Comparison of ENCODE assay signal across 8 cellular contexts in genomic region chr20:50837532-50838321, GRCh38. TPM values are rescaled to one million over a fixed set of nuclear protein-coding genes. Genes with fewer than 3 reads are reported as not detected.
DNase-seq lines count a peak whose midpoint lies in the region; ATAC-seq and TF ChIP-seq lines count a peak whose summit lies in the region.

No MANE protein-coding gene starts in this region.

- DNase-seq in AG08395 (ENCODE audit: low spot score), result peak; percentile 90
- peak; percentile 85 for DNase-seq in M059J (ENCODE audit: low read depth)
- DNase-seq in erythroblast (lab: John Stamatoyannopoulos, UW), result peak; percentile 88 to 91
- DNase-seq in stimulated activated naive B cell treated with anti-CD40 and anti-IgM and Interleukin-4, amounts not matched to agents 10 μg/mL and 1 μg/mL and 100 μg/mL, for 72 hours, result no peak
- no peak for DNase-seq in SKM-1 treated with dmso at 0.1 percent for 144 hours (lab: John Stamatoyannopoulos, UW; ENCODE audit: unreplicated experiment)
- DNase-seq in HT-29 (ENCODE audit: low spot score), result no peak
- no peak for DNase-seq in putamen (ENCODE audit: low spot score)

- H3K27ac Mint-ChIP-seq in stimulated activated naive B cell treated with anti-CD40 and anti-IgM and Interleukin-4, amounts not matched to agents 10 μg/mL and 1 μg/mL and 100 μg/mL, for 72 hours, result peak overlapping the region; percentile 63

- no peaks in the 10 kb centered on the region for H3K27me3 Mint-ChIP-seq in stimulated activated naive B cell treated with anti-CD40 and anti-IgM and Interleukin-4, amounts not matched to agents 10 μg/mL and 1 μg/mL and 100 μg/mL, for 72 hours

- H3K4me1 Mint-ChIP-seq in stimulated activated naive B cell treated with anti-CD40 and anti-IgM and Interleukin-4, amounts not matched to agents 10 μg/mL and 1 μg/mL and 100 μg/mL, for 72 hours, result peaks cover 18 to 19% of the 10 kb centered on the region in 2 donors

- no peaks in the 10 kb centered on the region for H3K9me3 Mint-ChIP-seq in stimulated activated naive B cell treated with anti-CD40 and anti-IgM and Interleukin-4, amounts not matched to agents 10 μg/mL and 1 μg/mL and 100 μg/mL, for 72 hours

- ATAC-seq in GM19463 (IDR thresholded peaks at IDR 0.05; ENCODE audit: unreplicated experiment), result peak; percentile 89
- ATAC-seq in stimulated activated naive B cell treated with anti-CD40 and anti-IgM and Interleukin-4, amounts not matched to agents 10 μg/mL and 1 μg/mL and 100 μg/mL, for 72 hours (replicated peaks), result peak; percentile 75 to 89

- H3K4me3 Mint-ChIP-seq in stimulated activated naive B cell treated with anti-CD40 and anti-IgM and Interleukin-4, amounts not matched to agents 10 μg/mL and 1 μg/mL and 100 μg/mL, for 72 hours, result no peak overlapping the region

- TF ChIP-seq POLR2A in erythroblast (IDR thresholded peaks at IDR 0.05; ENCODE audit: low read length), result no peak

- peaks cover 26 to 39% of the 10 kb centered on the region in 2 donors for H3K36me3 Mint-ChIP-seq in stimulated activated naive B cell treated with anti-CD40 and anti-IgM and Interleukin-4, amounts not matched to agents 10 μg/mL and 1 μg/mL and 100 μg/mL, for 72 hours

RNA-seq across cellular contexts. Expression of gene BCAS4, which starts 42.9 kb away (rescaled TPM):
- total RNA-seq in M059J (2014; rRNA removed; shearing (Covaris generic)), result 15.4 and 16.2 TPM in 2 replicates
- total RNA-seq in HT-29 (2014; rRNA removed; shearing (Covaris generic)), result 4.4 and 14.8 TPM in 2 replicates

Comparison
In these comparisons a context has a peak if more than half of its experiments do, and no peak if none do; other contexts are left out.
1. DNase-seq: peak in AG08395 (single experiment), M059J (single experiment) and erythroblast (2 of 2); none in stimulated activated naive B cell treated with anti-CD40 and anti-IgM and Interleukin-4, amounts not matched to agents 10 μg/mL and 1 μg/mL and 100 μg/mL, for 72 hours (single experiment), SKM-1 treated with dmso at 0.1 percent for 144 hours (single experiment), HT-29 (single experiment) and putamen (single experiment).